ENCODE assay signal across 36 cellular contexts in genomic region chr18:38415811-38416210, GRCh38.
"Had no signal": no experiment of that assay in that cellular context is flagged by ENCODE, and none has a peak within 500 bp of the region (broad histone marks: within the 10 kb centered on the region; RNA-seq: fewer than 3 reads in every experiment).

No MANE protein-coding gene starts in this region.

- H3K9me3 Mint-ChIP-seq: activated naive CD4-positive, alpha-beta T cell treated with anti-CD3 and anti-CD28 coated beads, Interleukin-2, amount 10 ng/mL, durations not matched to agents 7 days and 5 days; activated naive CD4-positive, alpha-beta T cell treated with anti-CD3 and anti-CD28 coated beads, Interleukin-2, amount 50 U/mL, for 24 hours; activated naive CD8-positive, alpha-beta T cell treated with anti-CD3 and anti-CD28 coated beads for 36 hours; activated naive CD8-positive, alpha-beta T cell treated with anti-CD3 and anti-CD28 coated beads, Interleukin-2, amount 50 U/mL, for 24 hours; activated T-cell treated with anti-CD3 and anti-CD28 coated beads, Interleukin-2, amount 50 U/mL, for 4 hours; activated T-helper 1 cell treated with anti-CD3 and anti-CD28 coated beads, Interleukin-12 subunit alpha, Interleukin-12 subunit beta, Interleukin-2, Interleukin-4 antibody, amounts not matched to agents 30 ng/mL and 10 ng/mL and 1 ng/mL, durations not matched to agents 14 hours and 24 hours and 36 hours; activated T-helper 17 cell treated with anti-CD3 and anti-CD28 coated beads, Interleukin-2, amount 50 U/mL, for 72 hours; activated T-helper 2 cell treated with anti-CD3 and anti-CD28 coated beads, Interferon-gamma antibody, Interleukin-2, Interleukin-4, amounts not matched to agents 10 μg/mL and 5 μg/mL and 100 μg/mL, durations not matched to agents 14 hours and 24 hours and 36 hours; brain had no signal

- H3K4me3 Mint-ChIP-seq: activated naive CD4-positive, alpha-beta T cell treated with anti-CD3 and anti-CD28 coated beads for 36 hours; activated naive CD4-positive, alpha-beta T cell treated with anti-CD3 and anti-CD28 coated beads, Interleukin-2, amount 10 ng/mL, durations not matched to agents 7 days and 5 days; activated naive CD4-positive, alpha-beta T cell treated with anti-CD3 and anti-CD28 coated beads, Interleukin-2, amount 50 U/mL, for 24 hours; activated naive CD8-positive, alpha-beta T cell; activated naive CD8-positive, alpha-beta T cell treated with anti-CD3 and anti-CD28 coated beads for 36 hours; activated naive CD8-positive, alpha-beta T cell treated with anti-CD3 and anti-CD28 coated beads, Interleukin-2, amount 10 ng/mL, durations not matched to agents 7 days and 5 days; activated naive CD8-positive, alpha-beta T cell treated with anti-CD3 and anti-CD28 coated beads, Interleukin-2, amount 50 U/mL, for 24 hours; activated T-cell treated with anti-CD3 and anti-CD28 coated beads, Interleukin-2, amount 50 U/mL, for 24 hours; activated T-cell treated with anti-CD3 and anti-CD28 coated beads, Interleukin-2, amount 50 U/mL, for 4 hours; activated T-cell treated with anti-CD3 and anti-CD28 coated beads, Interleukin-2, amount 50 U/mL, for 72 hours; activated T-helper 1 cell treated with anti-CD3 and anti-CD28 coated beads, Interleukin-12 subunit alpha, Interleukin-12 subunit beta, Interleukin-2, Interleukin-4 antibody, amounts not matched to agents 30 ng/mL and 10 ng/mL and 1 ng/mL, durations not matched to agents 14 hours and 24 hours and 36 hours; activated T-helper 17 cell treated with anti-CD3 and anti-CD28 coated beads, Interleukin-2, amount 50 U/mL, for 72 hours; brain; central memory CD8-positive, alpha-beta T cell had no signal

- H3K36me3 Mint-ChIP-seq: activated naive CD4-positive, alpha-beta T cell treated with anti-CD3 and anti-CD28 coated beads, Interleukin-2, amount 10 ng/mL, durations not matched to agents 7 days and 5 days; activated naive CD4-positive, alpha-beta T cell treated with anti-CD3 and anti-CD28 coated beads, Interleukin-2, amount 50 U/mL, for 24 hours; activated naive CD4-positive, alpha-beta T cell treated with anti-CD3 and anti-CD28 coated beads, Interleukin-2, amount 50 U/mL, for 72 hours; activated naive CD8-positive, alpha-beta T cell; activated naive CD8-positive, alpha-beta T cell treated with anti-CD3 and anti-CD28 coated beads for 36 hours; activated naive CD8-positive, alpha-beta T cell treated with anti-CD3 and anti-CD28 coated beads, Interleukin-2, amount 10 ng/mL, durations not matched to agents 7 days and 5 days; brain had no signal

- H3K4me1 Mint-ChIP-seq: activated naive CD4-positive, alpha-beta T cell treated with anti-CD3 and anti-CD28 coated beads, Interleukin-2, amount 10 ng/mL, durations not matched to agents 7 days and 5 days; activated naive CD4-positive, alpha-beta T cell treated with anti-CD3 and anti-CD28 coated beads, Interleukin-2, amount 50 U/mL, for 24 hours; activated naive CD8-positive, alpha-beta T cell treated with anti-CD3 and anti-CD28 coated beads for 36 hours; activated naive CD8-positive, alpha-beta T cell treated with anti-CD3 and anti-CD28 coated beads, Interleukin-2, amount 10 ng/mL, durations not matched to agents 7 days and 5 days; activated naive CD8-positive, alpha-beta T cell treated with anti-CD3 and anti-CD28 coated beads, Interleukin-2, amount 50 U/mL, for 24 hours; activated T-helper 17 cell treated with anti-CD3 and anti-CD28 coated beads, Interleukin-2, amount 50 U/mL, for 72 hours; central memory CD8-positive, alpha-beta T cell had no signal

- H3K27me3 Mint-ChIP-seq: activated naive CD4-positive, alpha-beta T cell treated with anti-CD3 and anti-CD28 coated beads, Interleukin-2, amount 10 ng/mL, durations not matched to agents 7 days and 5 days; activated naive CD4-positive, alpha-beta T cell treated with anti-CD3 and anti-CD28 coated beads, Interleukin-2, amount 50 U/mL, for 24 hours; activated naive CD8-positive, alpha-beta T cell; activated naive CD8-positive, alpha-beta T cell treated with anti-CD3 and anti-CD28 coated beads for 36 hours; activated naive CD8-positive, alpha-beta T cell treated with anti-CD3 and anti-CD28 coated beads, Interleukin-2, amount 10 ng/mL, durations not matched to agents 7 days and 5 days; activated naive CD8-positive, alpha-beta T cell treated with anti-CD3 and anti-CD28 coated beads, Interleukin-2, amount 50 U/mL, for 24 hours; activated T-cell treated with anti-CD3 and anti-CD28 coated beads, Interleukin-2, amount 50 U/mL, for 24 hours; activated T-helper 17 cell treated with anti-CD3 and anti-CD28 coated beads, Interleukin-2, amount 50 U/mL, for 72 hours; central memory CD8-positive, alpha-beta T cell had no signal

- H3K27ac Mint-ChIP-seq: activated naive CD4-positive, alpha-beta T cell treated with anti-CD3 and anti-CD28 coated beads for 36 hours; activated naive CD4-positive, alpha-beta T cell treated with anti-CD3 and anti-CD28 coated beads, Interleukin-2, amount 10 ng/mL, durations not matched to agents 7 days and 5 days; activated naive CD4-positive, alpha-beta T cell treated with anti-CD3 and anti-CD28 coated beads, Interleukin-2, amount 50 U/mL, for 24 hours; activated naive CD4-positive, alpha-beta T cell treated with anti-CD3 and anti-CD28 coated beads, Interleukin-2, amount 50 U/mL, for 72 hours; activated naive CD8-positive, alpha-beta T cell; activated naive CD8-positive, alpha-beta T cell treated with anti-CD3 and anti-CD28 coated beads for 36 hours; activated naive CD8-positive, alpha-beta T cell treated with anti-CD3 and anti-CD28 coated beads, Interleukin-2, amount 10 ng/mL, durations not matched to agents 7 days and 5 days; activated naive CD8-positive, alpha-beta T cell treated with anti-CD3 and anti-CD28 coated beads, Interleukin-2, amount 50 U/mL, for 24 hours; activated T-cell treated with anti-CD3 and anti-CD28 coated beads, Interleukin-2, amount 50 U/mL, for 24 hours; activated T-cell treated with anti-CD3 and anti-CD28 coated beads, Interleukin-2, amount 50 U/mL, for 72 hours; activated T-helper 1 cell treated with anti-CD3 and anti-CD28 coated beads, Interleukin-12 subunit alpha, Interleukin-12 subunit beta, Interleukin-2, Interleukin-4 antibody, amounts not matched to agents 30 ng/mL and 10 ng/mL and 1 ng/mL, durations not matched to agents 14 hours and 24 hours and 36 hours; activated T-helper 17 cell treated with anti-CD3 and anti-CD28 coated beads, Interleukin-2, amount 50 U/mL, for 72 hours; activated T-helper 2 cell treated with anti-CD3 and anti-CD28 coated beads, Interferon-gamma antibody, Interleukin-2, Interleukin-4, amounts not matched to agents 10 μg/mL and 5 μg/mL and 100 μg/mL, durations not matched to agents 14 hours and 24 hours and 36 hours; brain had no signal

- DNase-seq: activated effector memory CD4-positive, alpha-beta T cell treated with anti-CD3 and anti-CD28 coated beads, Interleukin-2, amount 50 U/mL, for 16 hours; activated effector memory CD4-positive, alpha-beta T cell treated with Interleukin-2 at 50 U/mL for 16 hours; activated gamma-delta T cell; activated gamma-delta T cell treated with Interleukin-2 at 50 U/mL for 16 hours; activated naive CD4-positive, alpha-beta T cell; activated naive CD4-positive, alpha-beta T cell treated with anti-CD3 and anti-CD28 coated beads for 36 hours; activated naive CD4-positive, alpha-beta T cell treated with anti-CD3 and anti-CD28 coated beads, Interleukin-2, amount 10 ng/mL, durations not matched to agents 7 days and 5 days; activated naive CD4-positive, alpha-beta T cell treated with anti-CD3 and anti-CD28 coated beads, Interleukin-2, amount 50 U/mL, for 16 hours; activated naive CD4-positive, alpha-beta T cell treated with Interleukin-2 at 50 U/mL for 16 hours; activated naive CD8-positive, alpha-beta T cell treated with anti-CD3 and anti-CD28 coated beads for 36 hours; activated naive CD8-positive, alpha-beta T cell treated with anti-CD3 and anti-CD28 coated beads, Interleukin-2, amount 10 ng/mL, durations not matched to agents 7 days and 5 days; activated naive CD8-positive, alpha-beta T cell treated with anti-CD3 and anti-CD28 coated beads, Interleukin-2, amount 50 U/mL, for 24 hours; activated T-cell treated with anti-CD3 and anti-CD28 coated beads, Interleukin-2, amount 50 U/mL, for 24 hours; activated T-cell treated with anti-CD3 and anti-CD28 coated beads, Interleukin-2, amount 50 U/mL, for 4 hours; activated T-cell treated with anti-CD3 and anti-CD28 coated beads, Interleukin-2, amount 50 U/mL, for 48 hours; activated T-cell treated with anti-CD3 and anti-CD28 coated beads, Interleukin-2, amount 50 U/mL, for 72 hours; adrenal gland; amniotic stem cell; amygdala; anterior cingulate cortex; aorta; body of pancreas; brain microvascular endothelial cell; caudate nucleus; central memory CD4-positive, alpha-beta T cell; cerebellar nuclear complex had no signal

- FAIRE-seq: astrocyte, bronchial epithelial cell had no signal

- ATAC-seq: activated naive CD4-positive, alpha-beta T cell treated with anti-CD3 and anti-CD28 coated beads, Interleukin-2, amount 50 U/mL, for 72 hours; activated naive CD8-positive, alpha-beta T cell treated with anti-CD3 and anti-CD28 coated beads, Interleukin-2, amount 50 U/mL, for 24 hours; activated T-cell treated with anti-CD3 and anti-CD28 coated beads, Interleukin-2, amount 50 U/mL, for 4 hours; activated T-cell treated with anti-CD3 and anti-CD28 coated beads, Interleukin-2, amount 50 U/mL, for 72 hours; activated T-helper 17 cell treated with anti-CD3 and anti-CD28 coated beads, Interleukin-2, amount 50 U/mL, for 72 hours; body of pancreas had no signal
